8 cellular contexts compared by ENCODE assay signal in the genomic region with DNA sequence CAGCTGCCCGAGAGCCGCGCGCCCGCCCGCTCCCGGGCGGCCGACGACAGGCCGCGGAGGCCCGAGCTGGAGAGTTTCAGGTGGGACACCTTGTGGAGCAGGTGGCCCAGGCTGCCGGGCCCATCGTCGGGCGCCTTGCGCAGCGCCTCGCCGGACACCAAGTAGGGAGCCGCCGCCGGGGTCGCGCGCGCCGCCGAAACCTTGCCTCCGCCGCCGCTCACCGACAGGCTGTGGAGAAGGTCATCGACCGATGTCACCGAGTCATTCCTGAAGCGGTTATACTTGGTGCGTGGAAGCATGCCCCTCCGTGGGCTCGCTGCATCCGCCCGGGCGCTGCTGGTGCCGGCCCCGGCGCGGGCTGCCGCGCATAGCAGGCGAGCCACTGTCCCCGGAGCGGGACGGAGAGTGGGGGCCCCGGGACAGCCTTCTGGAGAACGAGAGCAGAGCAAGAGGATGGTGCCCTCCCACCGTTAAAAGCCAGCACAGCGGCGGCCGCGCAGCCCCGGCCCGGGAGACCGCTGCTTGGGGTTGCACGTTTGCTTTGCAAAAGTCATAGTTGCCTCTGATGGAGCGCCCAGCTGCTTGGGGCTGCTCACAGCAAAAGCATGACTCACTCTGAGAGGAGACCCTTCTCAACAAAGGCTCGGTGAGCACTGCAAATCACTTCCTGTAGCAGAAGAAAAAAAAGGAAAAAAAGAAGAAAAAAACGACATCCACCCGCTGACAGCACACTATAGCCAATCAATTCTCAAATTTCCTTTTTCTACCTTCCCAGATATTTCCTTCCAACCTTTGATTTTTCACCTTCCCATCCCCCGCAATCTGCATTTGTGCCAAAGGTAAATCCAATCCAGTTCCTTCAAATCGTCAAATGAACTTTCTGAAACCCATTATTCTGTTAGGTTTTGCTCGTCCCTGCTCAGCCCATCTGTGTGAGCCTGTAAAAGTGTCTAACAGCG. TPM values are rescaled to one million over a fixed set of nuclear protein-coding genes. Genes with fewer than 3 reads are reported as not detected.
DNase-seq lines count a peak whose midpoint lies in the region; ATAC-seq lines count a peak whose summit lies in the region.

A gene with protein sequence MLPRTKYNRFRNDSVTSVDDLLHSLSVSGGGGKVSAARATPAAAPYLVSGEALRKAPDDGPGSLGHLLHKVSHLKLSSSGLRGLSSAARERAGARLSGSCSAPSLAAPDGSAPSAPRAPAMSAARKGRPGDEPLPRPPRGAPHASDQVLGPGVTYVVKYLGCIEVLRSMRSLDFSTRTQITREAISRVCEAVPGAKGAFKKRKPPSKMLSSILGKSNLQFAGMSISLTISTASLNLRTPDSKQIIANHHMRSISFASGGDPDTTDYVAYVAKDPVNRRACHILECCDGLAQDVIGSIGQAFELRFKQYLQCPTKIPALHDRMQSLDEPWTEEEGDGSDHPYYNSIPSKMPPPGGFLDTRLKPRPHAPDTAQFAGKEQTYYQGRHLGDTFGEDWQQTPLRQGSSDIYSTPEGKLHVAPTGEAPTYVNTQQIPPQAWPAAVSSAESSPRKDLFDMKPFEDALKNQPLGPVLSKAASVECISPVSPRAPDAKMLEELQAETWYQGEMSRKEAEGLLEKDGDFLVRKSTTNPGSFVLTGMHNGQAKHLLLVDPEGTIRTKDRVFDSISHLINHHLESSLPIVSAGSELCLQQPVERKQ (minus strand): TSS at position 657 of the 959 bp plus-strand sequence. CDS start 358 bp downstream, at position 299.

- peak within 1 kb of the TSS; percentile 53 for H3K4me3 Mint-ChIP-seq in activated naive CD8-positive, alpha-beta T cell treated with anti-CD3 and anti-CD28 coated beads for 36 hours
- H3K4me3 Mint-ChIP-seq in stimulated activated memory B cell treated with anti-CD40 and anti-IgM and Interleukin-4, amounts not matched to agents 10 μg/mL and 1 μg/mL and 100 μg/mL, for 72 hours = peak within 1 kb of the TSS; percentile 75

- no peaks in the 10 kb centered on the region for H3K36me3 Mint-ChIP-seq in activated naive CD8-positive, alpha-beta T cell treated with anti-CD3 and anti-CD28 coated beads for 36 hours
- H3K36me3 Mint-ChIP-seq in stimulated activated memory B cell treated with anti-CD40 and anti-IgM and Interleukin-4, amounts not matched to agents 10 μg/mL and 1 μg/mL and 100 μg/mL, for 72 hours = no peaks in the 10 kb centered on the region

- ATAC-seq in stimulated activated memory B cell treated with anti-CD40 and anti-IgM and Interleukin-4, amounts not matched to agents 10 μg/mL and 1 μg/mL and 100 μg/mL, for 72 hours = no peak
- no peak for ATAC-seq in HG02642 (IDR thresholded peaks at IDR 0.05; ENCODE audit: poor library complexity, unreplicated experiment)

- H3K27ac Mint-ChIP-seq in activated naive CD8-positive, alpha-beta T cell treated with anti-CD3 and anti-CD28 coated beads for 36 hours = no peak within 1 kb of the TSS
- H3K27ac Mint-ChIP-seq in stimulated activated memory B cell treated with anti-CD40 and anti-IgM and Interleukin-4, amounts not matched to agents 10 μg/mL and 1 μg/mL and 100 μg/mL, for 72 hours = no peak within 1 kb of the TSS

- no peaks in the 10 kb centered on the region for H3K9me3 Mint-ChIP-seq in activated naive CD8-positive, alpha-beta T cell treated with anti-CD3 and anti-CD28 coated beads for 36 hours
- H3K9me3 Mint-ChIP-seq in stimulated activated memory B cell treated with anti-CD40 and anti-IgM and Interleukin-4, amounts not matched to agents 10 μg/mL and 1 μg/mL and 100 μg/mL, for 72 hours = no peaks in the 10 kb centered on the region

- peaks cover 19% of the 10 kb centered on the region for H3K4me1 Mint-ChIP-seq in activated naive CD8-positive, alpha-beta T cell treated with anti-CD3 and anti-CD28 coated beads for 36 hours
- peaks cover 19% of the 10 kb centered on the region for H3K4me1 Mint-ChIP-seq in stimulated activated memory B cell treated with anti-CD40 and anti-IgM and Interleukin-4, amounts not matched to agents 10 μg/mL and 1 μg/mL and 100 μg/mL, for 72 hours

- peaks cover 76% of the 10 kb centered on the region for H3K27me3 Mint-ChIP-seq in activated naive CD8-positive, alpha-beta T cell treated with anti-CD3 and anti-CD28 coated beads for 36 hours
- peaks cover 63% of the 10 kb centered on the region for H3K27me3 Mint-ChIP-seq in stimulated activated memory B cell treated with anti-CD40 and anti-IgM and Interleukin-4, amounts not matched to agents 10 μg/mL and 1 μg/mL and 100 μg/mL, for 72 hours

- DNase-seq in NCI-H2227 (lab: John Stamatoyannopoulos, UW; ENCODE audit: unreplicated experiment) (peak; percentile 5), NCI-H2227 treated with DMSO at 0.1 percent for 48 hours (lab: John Stamatoyannopoulos, UW) (no peak), iPS-NIHi11 (ENCODE audit: low spot score) (peak; percentile 39), SK-N-DZ (ENCODE audit: low spot score) (no peak), NCI-H1092 (lab: John Stamatoyannopoulos, UW) (no peak)
- DNase-seq in activated naive CD8-positive, alpha-beta T cell treated with anti-CD3 and anti-CD28 coated beads for 36 hours = peak; percentile 10

RNA-seq across cellular contexts. Expression of the gene that starts here (rescaled TPM):
- not detected for total RNA-seq in activated naive CD8-positive, alpha-beta T cell treated with anti-CD3 and anti-CD28 coated beads for 36 hours
- 0.03 and 0.06 TPM in 2 replicates for polyA plus RNA-seq in SK-N-DZ (2014; cell fraction: cytosol; rRNA removed)
- polyA plus RNA-seq in SK-N-DZ (2014; cell fraction: nucleus; rRNA removed) = 0.11 and 0.25 TPM in 2 replicates

Comparison
In these comparisons a context has a peak if more than half of its experiments do, and no peak if none do; other contexts are left out.
1. DNase-seq: peak in NCI-H2227 (single experiment) and iPS-NIHi11 (single experiment); none in NCI-H2227 treated with DMSO at 0.1 percent for 48 hours (single experiment), SK-N-DZ (single experiment) and NCI-H1092 (single experiment).
2. Peak in DNase-seq in activated naive CD8-positive, alpha-beta T cell treated with anti-CD3 and anti-CD28 coated beads for 36 hours; RNA of the gene not detected or under 1 TPM.